10 cellular contexts compared by ENCODE assay signal in the genomic region with DNA sequence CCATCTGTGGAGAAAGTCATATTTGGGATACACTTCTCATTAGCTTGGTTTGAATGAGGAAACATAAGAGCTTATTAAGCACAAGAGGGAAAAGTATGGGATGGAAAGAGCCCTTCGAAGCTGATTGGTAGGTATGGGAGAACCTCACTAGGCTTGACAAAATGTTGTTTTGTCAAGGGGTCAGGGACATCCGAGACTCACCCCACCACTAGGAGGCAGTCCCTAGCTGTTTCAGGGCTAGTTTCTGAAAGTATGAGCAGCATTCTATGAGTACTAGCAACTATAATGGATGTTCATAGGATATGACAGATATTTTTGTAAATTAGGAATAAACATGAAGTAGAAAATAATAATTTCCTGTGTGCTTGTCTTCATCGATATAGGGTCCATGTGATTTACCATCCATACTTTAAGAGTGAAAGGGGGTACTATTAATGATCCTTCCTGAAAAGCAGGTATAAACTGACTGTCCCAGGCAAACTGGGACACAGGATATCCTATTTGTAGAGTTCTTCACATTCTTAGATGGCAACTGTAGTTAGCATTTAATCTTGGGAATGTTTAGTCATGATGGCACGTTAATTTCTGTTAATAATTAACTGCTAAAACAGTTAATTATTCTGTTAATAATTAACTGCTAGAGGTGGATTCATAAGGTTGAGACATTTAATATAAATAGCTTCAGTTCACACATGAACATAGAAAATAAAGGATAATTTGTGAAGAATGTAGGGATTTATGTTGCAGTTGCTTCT. TPM values are rescaled to one million over a fixed set of nuclear protein-coding genes. Genes with fewer than 3 reads are reported as not detected.
DNase-seq lines count a peak whose midpoint lies in the region; ATAC-seq and TF ChIP-seq lines count a peak whose summit lies in the region.
"Had no signal": no experiment of that assay in that cellular context is flagged by ENCODE, and none has a peak within 500 bp of the region (broad histone marks: within the 10 kb centered on the region; RNA-seq: fewer than 3 reads in every experiment).

No MANE protein-coding gene starts in this region.

- peak; percentile 33 for DNase-seq in A673 (ENCODE audit: low spot score)
- peak; percentile 24 for DNase-seq in GM03348 (ENCODE audit: low spot score)
- peak; percentile 67 for DNase-seq in NAMALWA (ENCODE audit: low spot score)
- DNase-seq in endothelial cell (ENCODE audit: low spot score) = peak; percentile 28
- no peak for DNase-seq in NCI-H774 (lab: John Stamatoyannopoulos, UW)
- no peak for DNase-seq in CD4-positive, alpha-beta T cell

- no peak overlapping the region for H3K27ac ChIP-seq in A673 (ENCODE audit: low read depth, low read length, poor library complexity, severe bottlenecking)
- H3K27ac ChIP-seq in CD4-positive, alpha-beta T cell (ENCODE audit: low read depth, low read length) = no peak overlapping the region

- no peak overlapping the region for H3K4me3 Mint-ChIP-seq in endothelial cell (ENCODE audit: unreplicated experiment)
- no peak overlapping the region for H3K4me3 Mint-ChIP-seq in CD4-positive, alpha-beta T cell
- H3K4me3 Mint-ChIP-seq: activated naive CD8-positive, alpha-beta T cell; stimulated activated naive CD8-positive, alpha-beta T cell treated with anti-CD3 and anti-CD28 coated beads, Interleukin-15, amount 100 ng/mL, for 72 hours had no signal

- no peaks in the 10 kb centered on the region for H3K27me3 Mint-ChIP-seq in endothelial cell (ENCODE audit: unreplicated experiment)
- peaks cover 50% of the 10 kb centered on the region for H3K27me3 Mint-ChIP-seq in CD4-positive, alpha-beta T cell

- no peak for ATAC-seq in HG03045 (IDR thresholded peaks at IDR 0.05; ENCODE audit: unreplicated experiment)
- ATAC-seq in GM19324 (IDR thresholded peaks at IDR 0.05; ENCODE audit: low FRiP score, unreplicated experiment) = no peak
- no peak for ATAC-seq in CD4-positive, alpha-beta T cell (ENCODE audit: poor library complexity)
- ATAC-seq: stimulated activated naive CD8-positive, alpha-beta T cell treated with anti-CD3 and anti-CD28 coated beads, Interleukin-15, amount 100 ng/mL, for 72 hours had no signal

- no peaks in the 10 kb centered on the region for H3K4me1 Mint-ChIP-seq in endothelial cell (ENCODE audit: unreplicated experiment)
- no peaks in the 10 kb centered on the region for H3K4me1 Mint-ChIP-seq in CD4-positive, alpha-beta T cell (ENCODE audit: low read depth)
- H3K4me1 Mint-ChIP-seq: stimulated activated naive CD8-positive, alpha-beta T cell treated with anti-CD3 and anti-CD28 coated beads, Interleukin-15, amount 100 ng/mL, for 72 hours had no signal

- no peaks in the 10 kb centered on the region for H3K36me3 Mint-ChIP-seq in endothelial cell (ENCODE audit: low read depth, unreplicated experiment)
- H3K36me3 Mint-ChIP-seq in CD4-positive, alpha-beta T cell (ENCODE audit: low read depth) = no peaks in the 10 kb centered on the region
- H3K36me3 Mint-ChIP-seq: activated naive CD8-positive, alpha-beta T cell had no signal

- H3K36me3 ChIP-seq in A673 (ENCODE audit: insufficient read depth, low read length, poor library complexity, severe bottlenecking) = no peaks in the 10 kb centered on the region

- CTCF ChIA-PET in A673 (lab: Charles Lee) = interaction anchor here (0.8 kb wide), 1 partner anchor 23 kb away, joined by 3 read pairs; no protein-coding TSS in a partner anchor
- CTCF ChIA-PET in CD4-positive, alpha-beta T cell (lab: Charles Lee) = no interaction called here

- no peaks in the 10 kb centered on the region for H3K9me3 ChIP-seq in A673 (ENCODE audit: low read depth, low read length, poor library complexity, severe bottlenecking)
- no peaks in the 10 kb centered on the region for H3K9me3 ChIP-seq in CD4-positive, alpha-beta T cell (ENCODE audit: control insufficient read depth, low read length)

- H3K4me1 ChIP-seq in A673 (ENCODE audit: insufficient read depth, low read length, poor library complexity, severe bottlenecking) = no peaks in the 10 kb centered on the region

- no TSS peak for BruUV-seq in A673 (replicated peaks; lab: Mats Ljungman, UMichigan)

- no peak overlapping the region for H3K4me3 ChIP-seq in A673 (ENCODE audit: low read depth, low read length, poor library complexity, severe bottlenecking)

- peak; percentile 50 for TF ChIP-seq CTCF in A673 (conservative IDR thresholded peaks at IDR 0.05; ENCODE audit: low read depth, low read length)
- TF ChIP-seq CTCF in endothelial cell (IDR thresholded peaks at IDR 0.05; ENCODE audit: unreplicated experiment) = peak; percentile 31
- TF ChIP-seq CTCF in CD4-positive, alpha-beta T cell (IDR thresholded peaks at IDR 0.05) = no peak

- H3K9me3 Mint-ChIP-seq in endothelial cell (ENCODE audit: unreplicated experiment) = no peaks in the 10 kb centered on the region
- H3K9me3 Mint-ChIP-seq in CD4-positive, alpha-beta T cell = no peaks in the 10 kb centered on the region
- H3K9me3 Mint-ChIP-seq: stimulated activated naive CD8-positive, alpha-beta T cell treated with anti-CD3 and anti-CD28 coated beads, Interleukin-15, amount 100 ng/mL, for 72 hours had no signal

- no peaks in the 10 kb centered on the region for H3K27me3 ChIP-seq in A673 (replicated peaks; ENCODE audit: insufficient read depth, low read depth, low read length, poor library complexity)
- H3K27me3 ChIP-seq in CD4-positive, alpha-beta T cell (ENCODE audit: control insufficient read depth, insufficient read depth, low read length) = no peaks in the 10 kb centered on the region

- intact Hi-C loops in A673 (cut with micrococcal nuclease; ENCODE audit: unreplicated experiment) = no loop called here
- intact Hi-C loops in CD4-positive, alpha-beta T cell (cut with DNase I, micrococcal nuclease) = no loop called here

- POLR2A ChIA-PET in A673 (lab: Charles Lee; ENCODE audit: low non-redundant PET) = interaction anchor here (0.7 kb wide), 1 partner anchor 513 kb away, joined by 3 read pairs; no protein-coding TSS in a partner anchor
- POLR2A ChIA-PET in CD4-positive, alpha-beta T cell (lab: Charles Lee) = no interaction called here

- H3K27ac Mint-ChIP-seq in endothelial cell (ENCODE audit: unreplicated experiment) = no peak overlapping the region
- H3K27ac Mint-ChIP-seq in CD4-positive, alpha-beta T cell = no peak overlapping the region
- H3K27ac Mint-ChIP-seq: activated naive CD8-positive, alpha-beta T cell; stimulated activated naive CD8-positive, alpha-beta T cell treated with anti-CD3 and anti-CD28 coated beads, Interleukin-15, amount 100 ng/mL, for 72 hours had no signal

RNA-seq across cellular contexts. Expression of gene OTX1, which starts 28.4 kb away (rescaled TPM):
- 1.1 and 2.1 TPM in 2 replicates for total RNA-seq in A673 (2021)
- 0.33 TPM for total RNA-seq in endothelial cell (ENCODE audit: unreplicated experiment)
- total RNA-seq in CD4-positive, alpha-beta T cell = not detected

Comparison
In these comparisons a context has a peak if more than half of its experiments do, and no peak if none do; other contexts are left out.
1. DNase-seq: peak in A673 (single experiment), GM03348 (single experiment), NAMALWA (single experiment) and endothelial cell (single experiment); none in NCI-H774 (single experiment) and CD4-positive, alpha-beta T cell (0 of 10).